ENCODE assay signal across 16 cellular contexts in genomic region chr9:89394412-89394811, GRCh38.
"Had no signal": no experiment of that assay in that cellular context is flagged by ENCODE, and none has a peak within 500 bp of the region (broad histone marks: within the 10 kb centered on the region; RNA-seq: fewer than 3 reads in every experiment).

No MANE protein-coding gene starts in this region.

- H3K36me3 ChIP-seq: ovary, right lobe of liver had no signal

- H3K27me3 Mint-ChIP-seq: activated CD8-positive, alpha-beta memory T cell treated with anti-CD3 and anti-CD28 coated beads, Interleukin-2, amount 10 ng/mL, durations not matched to agents 7 days and 5 days; memory B cell had no signal

- DNase-seq: activated CD4-positive, CD25-positive, alpha-beta regulatory T cell; activated CD8-positive, alpha-beta memory T cell treated with anti-CD3 and anti-CD28 coated beads, Interleukin-2, amount 10 ng/mL, durations not matched to agents 7 days and 5 days; activated gamma-delta T cell; activated T-cell treated with anti-CD3 and anti-CD28 coated beads, Interleukin-2, amount 50 U/mL, for 4 hours; erythroblast; ovary; right lobe of liver; Right ventricle myocardium superior had no signal

- H3K27ac ChIP-seq: hepatocyte, ovary, right lobe of liver had no signal

- ATAC-seq: activated CD8-positive, alpha-beta memory T cell treated with anti-CD3 and anti-CD28 coated beads, Interleukin-2, amount 10 ng/mL, durations not matched to agents 7 days and 5 days; activated T-cell treated with anti-CD3 and anti-CD28 coated beads, Interleukin-2, amount 50 U/mL, for 4 hours; left lobe of liver; right lobe of liver; SK-N-SH treated with all-trans-retinoic acid at 6 μM for 48 hours had no signal

- H3K27me3 ChIP-seq: hepatocyte, ovary, right lobe of liver had no signal

- H3K4me3 ChIP-seq: hepatocyte, ovary, right lobe of liver, smooth muscle cell had no signal

- FAIRE-seq: astrocyte, bronchial epithelial cell, keratinocyte had no signal

- H3K27ac Mint-ChIP-seq: activated CD8-positive, alpha-beta memory T cell treated with anti-CD3 and anti-CD28 coated beads, Interleukin-2, amount 10 ng/mL, durations not matched to agents 7 days and 5 days; memory B cell had no signal

- H3K9me3 ChIP-seq: ovary, right lobe of liver had no signal

- H3K4me3 Mint-ChIP-seq: activated CD8-positive, alpha-beta memory T cell treated with anti-CD3 and anti-CD28 coated beads, Interleukin-2, amount 10 ng/mL, durations not matched to agents 7 days and 5 days; activated T-cell treated with anti-CD3 and anti-CD28 coated beads, Interleukin-2, amount 50 U/mL, for 4 hours; memory B cell had no signal

- H3K9me3 Mint-ChIP-seq: activated T-cell treated with anti-CD3 and anti-CD28 coated beads, Interleukin-2, amount 50 U/mL, for 4 hours; memory B cell had no signal
